In the genomic region with DNA sequence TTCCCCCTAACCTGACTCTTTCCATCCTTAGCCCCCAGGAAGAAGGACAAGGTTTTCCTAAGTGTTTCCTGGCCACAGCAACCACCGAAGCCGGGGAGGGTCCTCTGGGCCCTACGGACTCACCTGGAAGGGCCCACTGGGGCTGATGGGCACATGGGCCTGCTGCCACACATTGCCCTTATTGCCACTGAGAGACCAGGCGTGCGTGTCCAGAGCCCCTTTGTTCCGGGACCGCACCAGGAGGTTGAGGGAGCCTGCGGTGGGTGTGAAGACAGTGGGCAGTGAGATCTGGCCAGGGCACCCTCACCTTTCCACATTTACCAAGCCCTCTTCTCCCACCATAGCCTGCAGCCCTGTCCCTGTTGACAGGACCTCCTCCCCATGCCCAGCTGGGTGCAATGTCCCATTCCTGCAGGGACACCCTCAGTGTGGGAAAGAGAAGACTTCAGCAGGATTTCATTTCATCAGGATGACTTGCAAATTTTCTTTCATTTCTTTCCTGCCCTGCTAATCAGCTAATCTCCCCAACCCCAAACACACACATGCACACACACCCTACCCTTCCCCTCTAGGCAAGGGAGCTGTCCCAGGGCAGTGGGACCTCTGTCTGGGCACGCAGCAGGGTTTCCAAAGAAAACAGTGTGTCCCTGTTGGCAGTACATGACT, we compare ENCODE assay signal across 2 cellular contexts.
TF ChIP-seq lines count a peak whose summit lies in the region.

No MANE protein-coding gene starts in this region.

TF ChIP-seq in A549, 52 proteins besides CTCF, POLR2A, EP300 and RAD21:
- TF ChIP-seq MAFK (IDR thresholded peaks at IDR 0.05; ENCODE audit: partially characterized antibody) (peak; percentile 88), NR3C1 (IDR thresholded peaks at IDR 0.05) (no peak), HOXA7 (CRISPR knock-in tag; IDR thresholded peaks at IDR 0.05) (no peak), FOSB (CRISPR knock-in tag; IDR thresholded peaks at IDR 0.05) (no peak), RNF2 (IDR thresholded peaks at IDR 0.05; ENCODE audit: borderline replicate concordance, low read depth) (no peak), CBX8 (IDR thresholded peaks at IDR 0.05) (no peak), KDM1A (IDR thresholded peaks at IDR 0.05; ENCODE audit: low read depth) (no peak), NFE2L2 (conservative IDR thresholded peaks at IDR 0.05; ENCODE audit: low read length) (peak; percentile 93), SREBF2 (IDR thresholded peaks at IDR 0.05) (no peak), EHMT2 (IDR thresholded peaks at IDR 0.05; ENCODE audit: low read depth) (no peak)
- TF ChIP-seq, protein P1, sequence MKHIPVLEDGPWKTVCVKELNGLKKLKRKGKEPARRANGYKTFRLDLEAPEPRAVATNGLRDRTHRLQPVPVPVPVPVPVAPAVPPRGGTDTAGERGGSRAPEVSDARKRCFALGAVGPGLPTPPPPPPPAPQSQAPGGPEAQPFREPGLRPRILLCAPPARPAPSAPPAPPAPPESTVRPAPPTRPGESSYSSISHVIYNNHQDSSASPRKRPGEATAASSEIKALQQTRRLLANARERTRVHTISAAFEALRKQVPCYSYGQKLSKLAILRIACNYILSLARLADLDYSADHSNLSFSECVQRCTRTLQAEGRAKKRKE (CRISPR knock-in tag; IDR thresholded peaks at IDR 0.05; ENCODE audit: low read depth), result no peak

TF ChIP-seq in IMR-90, 13 proteins besides CTCF, POLR2A, EP300 and RAD21:
- no peak for TF ChIP-seq MAFK (IDR thresholded peaks at IDR 0.05; ENCODE audit: low read depth, low read length)
- TF ChIP-seq NFE2L2 (IDR thresholded peaks at IDR 0.05; ENCODE audit: low read depth, low read length), result peak; percentile 92
